ENCODE assay signal across 19 cellular contexts in the genomic region with DNA sequence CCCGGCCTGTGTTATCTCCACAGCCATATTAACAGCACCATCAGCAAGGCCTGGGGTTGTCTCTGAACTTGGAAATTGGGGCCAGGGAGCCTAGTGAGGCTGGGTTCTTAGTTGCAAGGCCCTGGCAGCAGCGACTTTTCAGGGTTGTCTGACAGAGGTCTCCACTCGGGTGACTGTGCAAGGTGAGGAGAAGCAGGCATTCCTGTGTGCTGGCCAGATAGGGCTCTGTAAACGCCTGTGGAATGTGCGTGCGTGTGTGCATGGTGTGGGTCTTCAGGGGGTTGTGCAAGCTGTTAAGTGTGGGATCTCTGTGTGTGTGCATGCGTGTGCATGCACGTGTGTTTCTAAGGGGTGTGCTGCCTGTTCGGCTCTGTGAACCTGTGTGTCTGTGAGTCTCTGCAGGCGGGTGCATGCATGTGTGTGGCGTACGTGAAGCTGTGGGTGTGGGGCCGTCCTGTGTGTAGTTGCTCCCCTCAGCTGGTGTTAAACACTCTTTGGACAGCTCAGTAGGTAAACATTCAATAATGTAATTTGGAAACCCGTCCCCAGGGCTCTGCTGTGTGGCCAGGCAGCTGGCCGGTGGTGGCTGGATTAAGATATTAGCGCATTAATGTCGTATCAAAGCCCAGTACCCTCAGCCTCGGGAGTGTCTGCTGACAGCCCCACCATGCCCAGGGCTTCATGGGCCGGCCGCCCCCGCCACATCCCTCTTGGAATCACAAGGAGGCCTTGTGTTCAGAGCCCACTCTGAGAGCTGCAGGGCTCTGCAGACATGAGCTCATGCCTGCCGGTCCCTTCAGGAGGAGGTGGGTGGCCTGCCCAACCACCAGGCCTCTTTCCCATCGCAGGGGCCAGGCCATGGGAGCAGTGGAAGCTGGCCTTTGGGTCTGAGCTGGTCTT.
"Had no signal": no experiment of that assay in that cellular context is flagged by ENCODE, and none has a peak within 500 bp of the region (broad histone marks: within the 10 kb centered on the region; RNA-seq: fewer than 3 reads in every experiment).

No MANE protein-coding gene starts in this region.

- H3K4me1 Mint-ChIP-seq: naive thymus-derived CD4-positive, alpha-beta T cell had no signal

- H3K9me3 Mint-ChIP-seq: activated T-cell treated with anti-CD3 and anti-CD28 coated beads, Interleukin-2, amount 50 U/mL, for 4 hours had no signal

- FAIRE-seq: astrocyte, bronchial epithelial cell, endometrium, islet of Langerhans, TTC549 had no signal

- H3K36me3 Mint-ChIP-seq: naive thymus-derived CD4-positive, alpha-beta T cell had no signal

- ATAC-seq: activated T-cell treated with anti-CD3 and anti-CD28 coated beads, Interleukin-2, amount 50 U/mL, for 4 hours; esophagus mucosa; mucosa of descending colon; naive thymus-derived CD4-positive, alpha-beta T cell had no signal

- DNase-seq: activated CD4-positive, alpha-beta T cell treated with anti-CD3 and anti-CD28 coated beads, Interleukin-2, amount 50 U/mL, for 1 hour; activated CD4-positive, CD25-positive, alpha-beta regulatory T cell; activated effector memory CD4-positive, alpha-beta T cell treated with Interleukin-2 at 50 U/mL for 16 hours; activated naive CD4-positive, alpha-beta T cell treated with anti-CD3 and anti-CD28 coated beads, Interleukin-2, amount 50 U/mL, for 16 hours; activated T-cell treated with anti-CD3 and anti-CD28 coated beads, Interleukin-2, amount 50 U/mL, for 4 hours; dorsolateral prefrontal cortex; left ventricle myocardium inferior; mucosa of descending colon; naive thymus-derived CD4-positive, alpha-beta T cell; stimulated activated CD4-positive, alpha-beta T cell treated with anti-CD3 and anti-CD28 coated beads, Interleukin-4, amount 100 ng/mL, for 4 hours; stimulated activated CD8-positive, alpha-beta memory T cell treated with anti-CD3 and anti-CD28 coated beads, Interleukin-4, amount 100 ng/mL, for 48 hours; stimulated activated naive CD4-positive, alpha-beta T cell treated with Interleukin-2 at 50 U/mL for 16 hours; T-helper 2 cell had no signal

- H3K27ac Mint-ChIP-seq: naive thymus-derived CD4-positive, alpha-beta T cell had no signal

- H3K4me3 Mint-ChIP-seq: activated T-cell treated with anti-CD3 and anti-CD28 coated beads, Interleukin-2, amount 50 U/mL, for 4 hours; naive thymus-derived CD4-positive, alpha-beta T cell had no signal
